In genomic region chr15:67075555-67076135, GRCh38 we compare ENCODE assay signal across 8 cellular contexts. TPM values are rescaled to one million over a fixed set of nuclear protein-coding genes. Genes with fewer than 3 reads are reported as not detected.
A peak's percentile ranks its signal among the peaks of the same experiment; 100 is the strongest.
DNase-seq lines count a peak whose midpoint lies in the region; ATAC-seq and TF ChIP-seq lines count a peak whose summit lies in the region.
"Not testable (repeated sequence)": the region's sequence is repeated elsewhere in the genome, so short reads cannot be mapped to it uniquely, and the experiment has no call there.

No MANE protein-coding gene starts in this region.

- not testable (repeated sequence) for H2BK5ac ChIP-seq in mesenchymal stem cell (ENCODE audit: low read depth, low read length, poor library complexity, severe bottlenecking)

- not testable (repeated sequence) for TF ChIP-seq CTCF in CD4-positive, alpha-beta T cell (IDR thresholded peaks at IDR 0.05); Loucy (conservative IDR thresholded peaks at IDR 0.05; ENCODE audit: low read length); WTC11 (IDR thresholded peaks at IDR 0.05); chondrocyte (IDR thresholded peaks at IDR 0.05); gastrocnemius medialis (IDR thresholded peaks at IDR 0.05 in 4 of 5, conservative IDR thresholded peaks at IDR 0.05 in 1 of 5); transverse colon (IDR thresholded peaks at IDR 0.05)

- peak overlapping the region; percentile 3 for H2BK120ac ChIP-seq in mesenchymal stem cell (ENCODE audit: low read depth, low read length)

- H3K23ac ChIP-seq in mesenchymal stem cell (ENCODE audit: low read length in 2 of 2) = not testable (repeated sequence)

- not testable (repeated sequence) for TF ChIP-seq EP300 in transverse colon (IDR thresholded peaks at IDR 0.05; ENCODE audit: low read depth)

- peaks cover 13% of the 10 kb centered on the region for H3K79me1 ChIP-seq in mesenchymal stem cell (replicated peaks; ENCODE audit: low read length, poor library complexity, severe bottlenecking)

- TF ChIP-seq POLR2A in gastrocnemius medialis (IDR thresholded peaks at IDR 0.05); transverse colon (IDR thresholded peaks at IDR 0.05): not testable (repeated sequence)

- in situ Hi-C loops in gastrocnemius medialis (cut with MboI; ENCODE audit: low sequenced_read_pairs in 4 of 4) = loop anchor here in 2 of 4 donors (5.0 to 10.0 kb wide), 3 partner anchors 49 to 119 kb away; no protein-coding TSS in a partner anchor
- in situ Hi-C loops in transverse colon (cut with MboI; ENCODE audit: low pct_ligation_motif_present in 1 of 4, low pct_unique_long_range_greater_than_20kb in 1 of 4, low sequenced_read_pairs in 3 of 4) = not testable (repeated sequence)

- peaks cover 67% of the 10 kb centered on the region for H4K20me1 ChIP-seq in Loucy (ENCODE audit: insufficient read depth, low read length, poor library complexity, severe bottlenecking)

- H4K91ac ChIP-seq in mesenchymal stem cell (ENCODE audit: low read length) = not testable (repeated sequence)

- H3K36me3 ChIP-seq in Loucy (ENCODE audit: insufficient read depth, low read length); gastrocnemius medialis; transverse colon: not testable (repeated sequence)
- H3K36me3 ChIP-seq in mesenchymal stem cell (ENCODE audit: control insufficient read depth in 1 of 2, insufficient read depth in 2 of 2, low read depth in 1 of 2, low read length in 2 of 2) = peaks cover 3 to 36% of the 10 kb centered on the region in 2 experiments

- H3K9me3 Mint-ChIP-seq in CD4-positive, alpha-beta T cell; WTC11; activated naive CD4-positive, alpha-beta T cell treated with anti-CD3 and anti-CD28 coated beads for 36 hours; chondrocyte (ENCODE audit: low read depth): not testable (repeated sequence)

- POLR2A ChIA-PET in CD4-positive, alpha-beta T cell (lab: Charles Lee) = interaction anchor here (1.6 kb wide), 1 partner anchor 26 kb away, joined by 9 read pairs; no protein-coding TSS in a partner anchor
- POLR2A ChIA-PET in WTC11 (lab: Charles Lee) = not testable (repeated sequence)

- H2BK15ac ChIP-seq in mesenchymal stem cell (ENCODE audit: low read depth, poor library complexity, severe bottlenecking) = not testable (repeated sequence)

- not testable (repeated sequence) for H3F3A ChIP-seq in Loucy (ENCODE audit: low read depth)

- H2AK5ac ChIP-seq in mesenchymal stem cell (ENCODE audit: low read length, severe bottlenecking) = not testable (repeated sequence)

- H3K9me3 ChIP-seq in CD4-positive, alpha-beta T cell (ENCODE audit: control insufficient read depth, low read length); Loucy (ENCODE audit: insufficient read depth, low read depth, low read length); mesenchymal stem cell (ENCODE audit: control insufficient read depth, low read length); gastrocnemius medialis; transverse colon: not testable (repeated sequence)

- WGBS in mesenchymal stem cell = 96% methylated on average over 13 of the region's 14 CpGs
- 95 to 97% methylated on average over 13 to 14 of the region's 14 CpGs for WGBS in transverse colon (ENCODE audit: low coverage in 1 of 2), 2 donors

- ATAC-seq in CD4-positive, alpha-beta T cell (ENCODE audit: poor library complexity); WTC11; gastrocnemius medialis: not testable (repeated sequence)

- intact Hi-C loops in CD4-positive, alpha-beta T cell (cut with DNase I, micrococcal nuclease); transverse colon (cut with DNase I; ENCODE audit: low total_unique reads): not testable (repeated sequence)
- intact Hi-C loops in activated naive CD4-positive, alpha-beta T cell treated with anti-CD3 and anti-CD28 coated beads for 36 hours (cut with micrococcal nuclease) = loop anchor here (1.0 kb wide), 1 partner anchor 7 kb away; no protein-coding TSS in a partner anchor
- intact Hi-C loops in gastrocnemius medialis (cut with DNase I; ENCODE audit: low total_unique reads) = loop anchor here (10.0 kb wide), 1 partner anchor 1199 kb away; the partner anchor contains the start of gene FEM1B

- peak overlapping the region; percentile 37 to 73 for H3K18ac ChIP-seq in mesenchymal stem cell (ENCODE audit: low read depth in 1 of 2, low read length in 2 of 2)

- peak overlapping the region; percentile 60 for H3K27ac Mint-ChIP-seq in CD4-positive, alpha-beta T cell
- H3K27ac Mint-ChIP-seq in WTC11 (peak overlapping the region; percentile 83), chondrocyte (ENCODE audit: unreplicated experiment) (peak overlapping the region; percentile 75)
- H3K27ac Mint-ChIP-seq in activated naive CD4-positive, alpha-beta T cell treated with anti-CD3 and anti-CD28 coated beads for 36 hours = peak overlapping the region; percentile 84

- H3K9me2 ChIP-seq in Loucy (replicated peaks; ENCODE audit: low read depth, low read length) = not testable (repeated sequence)

- CTCF ChIA-PET in CD4-positive, alpha-beta T cell (lab: Charles Lee); WTC11 (lab: Charles Lee): not testable (repeated sequence)
- CTCF ChIA-PET in activated naive CD4-positive, alpha-beta T cell treated with anti-CD3 and anti-CD28 coated beads for 36 hours (lab: Charles Lee) = interaction anchor here (1.5 kb wide), 1 partner anchor 10 kb away, joined by 3 read pairs; no protein-coding TSS in a partner anchor

- H4K8ac ChIP-seq in mesenchymal stem cell (ENCODE audit: low read length) = not testable (repeated sequence)

- peaks cover 89% of the 10 kb centered on the region for H3K4me1 Mint-ChIP-seq in CD4-positive, alpha-beta T cell (ENCODE audit: low read depth)
- H3K4me1 Mint-ChIP-seq in WTC11 (peaks cover 70% of the 10 kb centered on the region), chondrocyte (ENCODE audit: low read depth) (peaks cover 63% of the 10 kb centered on the region)
- peaks cover 67% of the 10 kb centered on the region for H3K4me1 Mint-ChIP-seq in activated naive CD4-positive, alpha-beta T cell treated with anti-CD3 and anti-CD28 coated beads for 36 hours (ENCODE audit: low read depth)

- H3K14ac ChIP-seq in mesenchymal stem cell (ENCODE audit: low read length in 2 of 2) = not testable (repeated sequence)

- peak overlapping the region in 1 of 2 experiments; percentile 22 for H2BK12ac ChIP-seq in mesenchymal stem cell (ENCODE audit: low read length in 2 of 2)

- H3K27me3 ChIP-seq in CD4-positive, alpha-beta T cell (ENCODE audit: control insufficient read depth, insufficient read depth, low read length); Loucy (ENCODE audit: insufficient read depth, low read length, poor library complexity, severe bottlenecking); mesenchymal stem cell (ENCODE audit: control insufficient read depth in 1 of 2, insufficient read depth in 1 of 2, low read length in 2 of 2); gastrocnemius medialis; transverse colon: not testable (repeated sequence)

- H3K27ac ChIP-seq in CD4-positive, alpha-beta T cell (ENCODE audit: low read depth, low read length); mesenchymal stem cell (ENCODE audit: low read length, poor library complexity, severe bottlenecking): not testable (repeated sequence)
- H3K27ac ChIP-seq in gastrocnemius medialis = peak overlapping the region; percentile 87 to 98 (median 94)
- H3K27ac ChIP-seq in transverse colon = peak overlapping the region in 3 of 4 donors; percentile 49 to 59 (median 57)

- not testable (repeated sequence) for H3K4me3 Mint-ChIP-seq in CD4-positive, alpha-beta T cell; WTC11; activated naive CD4-positive, alpha-beta T cell treated with anti-CD3 and anti-CD28 coated beads for 36 hours; chondrocyte (ENCODE audit: unreplicated experiment)

- H2AFZ ChIP-seq in Loucy (ENCODE audit: low read length); mesenchymal stem cell (ENCODE audit: low read depth, low read length): not testable (repeated sequence)

- peak overlapping the region in 1 of 2 experiments; percentile 29 for H3K4ac ChIP-seq in mesenchymal stem cell (ENCODE audit: low read depth in 1 of 2, low read length in 2 of 2)

- H3K9ac ChIP-seq in Loucy (ENCODE audit: low read depth, low read length, poor library complexity, severe bottlenecking) = not testable (repeated sequence)
- H3K9ac ChIP-seq in mesenchymal stem cell (ENCODE audit: low read length) = peak overlapping the region; percentile 77

- peak overlapping the region; percentile 98 for H3K4me2 ChIP-seq in Loucy (ENCODE audit: low read depth, low read length, poor library complexity, severe bottlenecking)
- not testable (repeated sequence) for H3K4me2 ChIP-seq in mesenchymal stem cell (ENCODE audit: low read length, poor library complexity, severe bottlenecking)

- H3K4me3 ChIP-seq in Loucy (ENCODE audit: low read length, poor library complexity, severe bottlenecking); mesenchymal stem cell (ENCODE audit: insufficient read depth in 1 of 2, low read depth in 1 of 2, low read length in 2 of 2); gastrocnemius medialis; transverse colon: not testable (repeated sequence)

- H3K79me2 ChIP-seq in Loucy (ENCODE audit: insufficient read depth, low read length) = peaks cover 100% of the 10 kb centered on the region

- H3K27me3 Mint-ChIP-seq in CD4-positive, alpha-beta T cell; WTC11 (ENCODE audit: low read depth); activated naive CD4-positive, alpha-beta T cell treated with anti-CD3 and anti-CD28 coated beads for 36 hours (ENCODE audit: low read depth); chondrocyte (ENCODE audit: low read depth): not testable (repeated sequence)

- H3K36me3 Mint-ChIP-seq in CD4-positive, alpha-beta T cell (ENCODE audit: low read depth) = peaks cover 24% of the 10 kb centered on the region
- not testable (repeated sequence) for H3K36me3 Mint-ChIP-seq in WTC11; chondrocyte (ENCODE audit: low read depth)
- H3K36me3 Mint-ChIP-seq in activated naive CD4-positive, alpha-beta T cell treated with anti-CD3 and anti-CD28 coated beads for 36 hours (ENCODE audit: low read depth) = peaks cover 15% of the 10 kb centered on the region

- not testable (repeated sequence) for DNase-seq in CD4-positive, alpha-beta T cell; WTC11 (ENCODE audit: low spot score); activated naive CD4-positive, alpha-beta T cell treated with anti-CD3 and anti-CD28 coated beads for 36 hours; chondrocyte (ENCODE audit: low spot score); mesenchymal stem cell; gastrocnemius medialis; transverse colon

- H3K4me1 ChIP-seq in Loucy (ENCODE audit: insufficient read depth, low read length, poor library complexity, severe bottlenecking) (peaks cover 88% of the 10 kb centered on the region), mesenchymal stem cell (ENCODE audit: control insufficient read depth, insufficient read depth, low read depth, low read length) (peaks cover 17% of the 10 kb centered on the region), gastrocnemius medialis (peaks cover 93 to 97% of the 10 kb centered on the region in 2 donors), transverse colon (peaks cover 41 to 87% (median 54%) of the 10 kb centered on the region in 4 donors)

RNA-seq across cellular contexts. Expression of gene SMAD3, which starts 10.2 kb away (rescaled TPM):
- 10 to 100 TPM; 30.0 to 31.0 TPM for total RNA-seq in CD4-positive, alpha-beta T cell
- total RNA-seq in WTC11 (2021) (20.2 to 34.6 TPM (median 25.0 TPM) in 3 replicates), chondrocyte (19.0 to 27.2 TPM (median 23.2 TPM) in 3 replicates), gastrocnemius medialis (10 to 100 TPM; 15.9 to 61.7 (median 26.3) TPM), transverse colon (10 to 100 TPM; 30.9 to 65.1 (median 57.0) TPM)
- 10 to 100 TPM; 35.1 to 39.2 TPM for total RNA-seq in activated naive CD4-positive, alpha-beta T cell treated with anti-CD3 and anti-CD28 coated beads for 36 hours
- 126 TPM for polyA plus RNA-seq in mesenchymal stem cell (2013, experiment 1 of 2)
- 125 TPM for polyA plus RNA-seq in mesenchymal stem cell (2013, experiment 2 of 2)
